ENCODE assay signal across 23 cellular contexts in genomic region chr18:58337285-58337684, GRCh38.
DNase-seq lines count a peak whose midpoint lies in the region; ATAC-seq and TF ChIP-seq lines count a peak whose summit lies in the region.
"Had no signal": no experiment of that assay in that cellular context is flagged by ENCODE, and none has a peak within 500 bp of the region (broad histone marks: within the 10 kb centered on the region; RNA-seq: fewer than 3 reads in every experiment).

No MANE protein-coding gene starts in this region.

- peak overlapping the region; percentile 40 for H3K27ac Mint-ChIP-seq in neural crest cell (ENCODE audit: unreplicated experiment)
- no peak overlapping the region for H3K27ac Mint-ChIP-seq in activated CD4-positive, alpha-beta T cell treated with anti-CD3 and anti-CD28 coated beads, Interleukin-2, amount 10 ng/mL, durations not matched to agents 24 days and 14 days
- H3K27ac Mint-ChIP-seq: activated CD4-positive, alpha-beta memory T cell treated with anti-CD3 and anti-CD28 coated beads, Interleukin-2, amount 10 ng/mL, durations not matched to agents 7 days and 5 days; B cell; HFFc6; progenitor cell of endocrine pancreas; stimulated activated naive CD8-positive, alpha-beta T cell treated with anti-CD3 and anti-CD28 coated beads, Interleukin-15, Interleukin-2, amounts not matched to agents 100 ng/mL and 50 ng/mL, for 24 hours had no signal

- no peak for TF ChIP-seq CTCF in VCaP (conservative IDR thresholded peaks at IDR 0.05)
- no peak for TF ChIP-seq CTCF in left ventricle myocardium inferior (IDR thresholded peaks at IDR 0.05; ENCODE audit: borderline replicate concordance)
- TF ChIP-seq CTCF in neural crest cell (conservative IDR thresholded peaks at IDR 0.05), result no peak

- DNase-seq in left ventricle myocardium inferior, result no peak
- no peak for DNase-seq in neural crest cell (ENCODE audit: low read depth, low spot score)
- DNase-seq in SK-N-DZ (ENCODE audit: low spot score), result no peak
- no peak for DNase-seq in activated CD4-positive, alpha-beta T cell treated with anti-CD3 and anti-CD28 coated beads, Interleukin-2, amount 10 ng/mL, durations not matched to agents 24 days and 14 days
- DNase-seq: activated CD4-positive, alpha-beta memory T cell treated with anti-CD3 and anti-CD28 coated beads, Interleukin-2, amount 10 ng/mL, durations not matched to agents 7 days and 5 days; activated CD4-positive, CD25-positive, alpha-beta regulatory T cell; activated effector memory CD4-positive, alpha-beta T cell treated with anti-CD3 and anti-CD28 coated beads, Interleukin-2, amount 50 U/mL, for 16 hours; midbrain; NCI-H1436 treated with DMSO at 0.1 percent for 48 hours; NCI-H524; spleen; stimulated activated CD4-positive, alpha-beta T cell treated with anti-CD3 and anti-CD28 coated beads, Interleukin-4, amount 100 ng/mL, for 1 hour; upper lobe of left lung had no signal

- no peaks in the 10 kb centered on the region for H3K36me3 Mint-ChIP-seq in neural crest cell (ENCODE audit: low read depth)
- H3K36me3 Mint-ChIP-seq in activated CD4-positive, alpha-beta T cell treated with anti-CD3 and anti-CD28 coated beads, Interleukin-2, amount 10 ng/mL, durations not matched to agents 24 days and 14 days (ENCODE audit: low read depth), result no peaks in the 10 kb centered on the region

- H3K4me1 ChIP-seq in BLaER1, result peaks cover 21% of the 10 kb centered on the region
- peaks cover 27% of the 10 kb centered on the region for H3K4me1 ChIP-seq in left ventricle myocardium inferior
- H3K4me1 ChIP-seq: spleen had no signal

- no peak overlapping the region for H3K4me3 Mint-ChIP-seq in neural crest cell
- no peak overlapping the region for H3K4me3 Mint-ChIP-seq in activated CD4-positive, alpha-beta T cell treated with anti-CD3 and anti-CD28 coated beads, Interleukin-2, amount 10 ng/mL, durations not matched to agents 24 days and 14 days
- H3K4me3 Mint-ChIP-seq: activated CD4-positive, alpha-beta memory T cell treated with anti-CD3 and anti-CD28 coated beads, Interleukin-2, amount 10 ng/mL, durations not matched to agents 7 days and 5 days; B cell; HFFc6; stimulated activated naive CD8-positive, alpha-beta T cell treated with anti-CD3 and anti-CD28 coated beads, Interleukin-15, Interleukin-2, amounts not matched to agents 100 ng/mL and 50 ng/mL, for 24 hours had no signal

- H3K36me3 ChIP-seq in BLaER1 (peaks cover 27% of the 10 kb centered on the region), left ventricle myocardium inferior (peaks cover 10% of the 10 kb centered on the region)

- 0 out of 2 replicates have a peak overlapping the region, but pooled peaks have one; percentile 25 for H3K4me2 ChIP-seq in BLaER1
- H3K4me2 ChIP-seq: KMS-11 had no signal

- H3K4me3 ChIP-seq in BLaER1 (no peak overlapping the region), left ventricle myocardium inferior (no peak overlapping the region)
- H3K4me3 ChIP-seq: spleen, upper lobe of left lung had no signal

- H3K27me3 ChIP-seq in BLaER1 (no peaks in the 10 kb centered on the region), left ventricle myocardium inferior (ENCODE audit: low read depth) (no peaks in the 10 kb centered on the region)
- H3K27me3 ChIP-seq: spleen, upper lobe of left lung had no signal

- H3K9me3 Mint-ChIP-seq in neural crest cell, result no peaks in the 10 kb centered on the region
- H3K9me3 Mint-ChIP-seq in activated CD4-positive, alpha-beta T cell treated with anti-CD3 and anti-CD28 coated beads, Interleukin-2, amount 10 ng/mL, durations not matched to agents 24 days and 14 days, result no peaks in the 10 kb centered on the region
- H3K9me3 Mint-ChIP-seq: activated CD4-positive, alpha-beta memory T cell treated with anti-CD3 and anti-CD28 coated beads, Interleukin-2, amount 10 ng/mL, durations not matched to agents 7 days and 5 days; HFFc6; stimulated activated naive CD8-positive, alpha-beta T cell treated with anti-CD3 and anti-CD28 coated beads, Interleukin-15, Interleukin-2, amounts not matched to agents 100 ng/mL and 50 ng/mL, for 24 hours had no signal

- no peaks in the 10 kb centered on the region for H4K20me1 ChIP-seq in BLaER1

- no peak for ATAC-seq in HG03095 (IDR thresholded peaks at IDR 0.05; ENCODE audit: unreplicated experiment)
- ATAC-seq in GM18511 (IDR thresholded peaks at IDR 0.05; ENCODE audit: unreplicated experiment), result no peak
- ATAC-seq: SK-N-SH treated with all-trans-retinoic acid at 6 μM for 48 hours had no signal

- intact Hi-C loops in left ventricle myocardium inferior (cut with micrococcal nuclease), result no loop called here
- intact Hi-C loops in activated CD4-positive, alpha-beta T cell treated with anti-CD3 and anti-CD28 coated beads, Interleukin-2, amount 10 ng/mL, durations not matched to agents 24 days and 14 days (cut with micrococcal nuclease), result no loop called here

- no peak overlapping the region for H3K27ac ChIP-seq in BLaER1
- H3K27ac ChIP-seq in VCaP, result peak overlapping the region; percentile 53
- H3K27ac ChIP-seq in left ventricle myocardium inferior (replicated peaks), result peak overlapping the region; percentile 58
- H3K27ac ChIP-seq: KMS-11, spleen had no signal

- peaks cover 60% of the 10 kb centered on the region for H3K4me1 Mint-ChIP-seq in neural crest cell
- no peaks in the 10 kb centered on the region for H3K4me1 Mint-ChIP-seq in activated CD4-positive, alpha-beta T cell treated with anti-CD3 and anti-CD28 coated beads, Interleukin-2, amount 10 ng/mL, durations not matched to agents 24 days and 14 days
- H3K4me1 Mint-ChIP-seq: activated CD4-positive, alpha-beta memory T cell treated with anti-CD3 and anti-CD28 coated beads, Interleukin-2, amount 10 ng/mL, durations not matched to agents 7 days and 5 days; B cell had no signal

- peaks cover 13% of the 10 kb centered on the region; the same call in 1 of the 2 replicates for H3K9me3 ChIP-seq in BLaER1
- no peaks in the 10 kb centered on the region for H3K9me3 ChIP-seq in left ventricle myocardium inferior (replicated peaks)
- H3K9me3 ChIP-seq: spleen, upper lobe of left lung had no signal

- H3K9ac ChIP-seq in BLaER1, result no peak overlapping the region
- H3K9ac ChIP-seq: KMS-11 had no signal

- H3K27me3 Mint-ChIP-seq in neural crest cell (ENCODE audit: low read depth), result no peaks in the 10 kb centered on the region
- peaks cover 1% of the 10 kb centered on the region for H3K27me3 Mint-ChIP-seq in activated CD4-positive, alpha-beta T cell treated with anti-CD3 and anti-CD28 coated beads, Interleukin-2, amount 10 ng/mL, durations not matched to agents 24 days and 14 days
- H3K27me3 Mint-ChIP-seq: B cell; progenitor cell of endocrine pancreas; stimulated activated naive CD8-positive, alpha-beta T cell treated with anti-CD3 and anti-CD28 coated beads, Interleukin-15, Interleukin-2, amounts not matched to agents 100 ng/mL and 50 ng/mL, for 24 hours had no signal
